Comparison of ENCODE assay signal across 8 cellular contexts in genomic region chr15:34109775-34110663, GRCh38. TPM values are rescaled to one million over a fixed set of nuclear protein-coding genes. Genes with fewer than 3 reads are reported as not detected.
DNase-seq lines count a peak whose midpoint lies in the region; ATAC-seq, FAIRE-seq and TF ChIP-seq lines count a peak whose summit lies in the region.

No MANE protein-coding gene starts in this region.

- TF ChIP-seq POLR2A in breast epithelium (IDR thresholded peaks at IDR 0.05) (no peak), GM12878 (IDR thresholded peaks at IDR 0.05; ENCODE audit: low read depth, low read length) (no peak)

- FAIRE-seq in GM12878 (lab: Jason Lieb, UNC), result no peak

- no peaks in the 10 kb centered on the region for H3K9me3 ChIP-seq in breast epithelium
- H3K9me3 ChIP-seq in GM12878 (replicated peaks; ENCODE audit: control insufficient read depth, insufficient read depth, low read length), result no peaks in the 10 kb centered on the region

- H3K4me1 Mint-ChIP-seq in MCF 10A (ENCODE audit: insufficient read depth, unreplicated experiment) (no peaks in the 10 kb centered on the region), memory B cell (no peaks in the 10 kb centered on the region)

- TF ChIP-seq CTCF in MCF 10A (IDR thresholded peaks at IDR 0.05; ENCODE audit: unreplicated experiment) (peak; percentile 64), breast epithelium (IDR thresholded peaks at IDR 0.05) (peak in 1 of 3 donors; percentile 39), GM12878 (IDR thresholded peaks at IDR 0.05 in 2 of 3, conservative IDR thresholded peaks at IDR 0.05 in 1 of 3; ENCODE audit: control insufficient read depth in 2 of 3, extremely low read depth in 1 of 3, insufficient read depth in 1 of 3, low read depth in 3 of 3, low read length in 3 of 3) (peak; percentile 65 to 73 (median 67))

- WGBS in GM12878 (ENCODE audit: insufficient coverage, insufficient replicate concordance, low lambda C conversion rate, missing lambda C conversion rate), result 63% methylated on average over 5 of the region's 5 CpGs

- H3K4me3 ChIP-seq in breast epithelium (no peak overlapping the region), GM12878 (no peak overlapping the region)

- H3K4me2 ChIP-seq in GM12878 (ENCODE audit: control insufficient read depth, insufficient read depth), result no peak overlapping the region

- H3K9me3 Mint-ChIP-seq in MCF 10A (ENCODE audit: unreplicated experiment) (no peaks in the 10 kb centered on the region), memory B cell (no peaks in the 10 kb centered on the region)

- no peaks in the 10 kb centered on the region for H3K27me3 ChIP-seq in breast epithelium
- H3K27me3 ChIP-seq in GM12878 (replicated peaks in 1 of 2; ENCODE audit: control insufficient read depth in 2 of 2, insufficient read depth in 2 of 2, low read length in 1 of 2), result no peaks in the 10 kb centered on the region

- H3K36me3 Mint-ChIP-seq in MCF 10A (ENCODE audit: insufficient read depth, unreplicated experiment) (peaks cover 6% of the 10 kb centered on the region), memory B cell (peaks cover 3% of the 10 kb centered on the region)

- TF ChIP-seq RAD21 in GM12878 (IDR thresholded peaks at IDR 0.05; ENCODE audit: insufficient read depth, low read depth, low read length), result peak; percentile 90

- H4K20me1 ChIP-seq in GM12878 (ENCODE audit: control insufficient read depth, insufficient read depth), result no peaks in the 10 kb centered on the region

- H2AFZ ChIP-seq in GM12878 (ENCODE audit: control insufficient read depth, low read depth, low read length), result no peak overlapping the region

- SMC1A ChIA-PET in GM12878 (lab: Charles Lee; ENCODE audit: uncharacterized antibody, unreplicated experiment), result interaction anchor here (0.7 to 4.2 kb wide), 22 partner anchors 9 to 478 kb away, joined by 3 to 65 read pairs (median 4); partner anchors contain the start of genes KATNBL1 and LPCAT4

- CTCF ChIA-PET in MCF 10A (lab: Yijun Ruan, JAX), result interaction anchor here (0.5 to 3.7 kb wide), 22 partner anchors 8 to 509 kb away, joined by 3 to 46 read pairs (median 4); partner anchors contain the start of genes EMC4, EMC7, KATNBL1 and LPCAT4
- CTCF ChIA-PET in GM12878 (lab: Yijun Ruan, JAX), result interaction anchor here (0.7 to 6.8 kb wide), 26 partner anchors 9 to 477 kb away, joined by 3 to 136 read pairs (median 4); partner anchors contain the start of genes KATNBL1 and LPCAT4

- H3K36me3 ChIP-seq in breast epithelium (no peaks in the 10 kb centered on the region), GM12878 (ENCODE audit: control insufficient read depth in 2 of 2, insufficient read depth in 2 of 2, low read length in 1 of 2) (no peaks in the 10 kb centered on the region)

- no peak overlapping the region for H3K27ac ChIP-seq in breast epithelium
- H3K27ac ChIP-seq in GM12878 (ENCODE audit: control insufficient read depth, insufficient read depth), result no peak overlapping the region

- BruUV-seq in MCF 10A (replicated peaks; lab: Mats Ljungman, UMichigan) (no TSS peak), GM12878 (replicated peaks; lab: Mats Ljungman, UMichigan) (no TSS peak)

- intact Hi-C loops in MCF 10A (cut with micrococcal nuclease), result loop anchor here (1.0 kb wide), 3 partner anchors 100 to 478 kb away; partner anchors contain the start of genes KATNBL1 and LPCAT4
- intact Hi-C loops in breast epithelium (cut with DNase I; ENCODE audit: low total_unique reads), result loop anchor here (10.0 kb wide), 1 partner anchor 115 kb away; the partner anchor contains the start of gene EMC4
- intact Hi-C loops in GM12878 (cut with micrococcal nuclease; ENCODE audit: unreplicated experiment), result loop anchor here (1.0 to 10.0 kb wide), 3 partner anchors 100 to 475 kb away; partner anchors contain the start of genes GOLGA8B and KATNBL1

- DNase-seq in MCF 10A (ENCODE audit: unreplicated experiment) (peak; percentile 59), breast epithelium (ENCODE audit: low spot score in 2 of 2) (no peak), MV-4-11 (lab: John Stamatoyannopoulos, UW) (peak; percentile 26), GM12878 (ENCODE audit: low read depth, low spot score) (no peak), memory B cell (ENCODE audit: low spot score in 2 of 2) (no peak), OCI-M2 (lab: John Stamatoyannopoulos, UW; ENCODE audit: unreplicated experiment) (no peak)

- RAD21 ChIA-PET in GM12878 (lab: Charles Lee; ENCODE audit: unreplicated experiment), result interaction anchor here (0.6 to 6.9 kb wide), 19 partner anchors 9 to 478 kb away, joined by 3 to 71 read pairs (median 4); partner anchors contain the start of genes EMC4, EMC7, KATNBL1 and LPCAT4

- no peak overlapping the region for H3K9ac ChIP-seq in GM12878 (ENCODE audit: control insufficient read depth, insufficient read depth, low read length)

- POLR2A ChIA-PET in MCF 10A (lab: Yijun Ruan, JAX) (interaction anchor here (0.7 to 2.2 kb wide), 6 partner anchors 8 to 477 kb away, joined by 3 to 11 read pairs (median 3); partner anchors contain the start of genes EMC7, KATNBL1 and PGBD4), GM12878 (lab: Charles Lee) (interaction anchor here (0.8 to 1.2 kb wide), 2 partner anchors 14 to 100 kb away, joined by 3 read pairs; partner anchors contain the start of gene KATNBL1)

- in situ Hi-C loops in GM12878 (cut with MboI), result no loop called here

- H3K4me1 ChIP-seq in breast epithelium (no peaks in the 10 kb centered on the region), GM12878 (ENCODE audit: control insufficient read depth, insufficient read depth, low read length) (no peaks in the 10 kb centered on the region)

- H3K27ac Mint-ChIP-seq in MCF 10A (ENCODE audit: low read depth, unreplicated experiment) (no peak overlapping the region), memory B cell (no peak overlapping the region)

- TF ChIP-seq EP300 in GM12878 (IDR thresholded peaks at IDR 0.05; ENCODE audit: borderline replicate concordance in 1 of 2, control insufficient read depth in 1 of 2, low read depth in 2 of 2, low read length in 2 of 2), result no peak

- H3K27me3 Mint-ChIP-seq in MCF 10A (ENCODE audit: insufficient read depth, unreplicated experiment), result no peaks in the 10 kb centered on the region
- H3K27me3 Mint-ChIP-seq in memory B cell, result peaks cover 5% of the 10 kb centered on the region

- H3K79me2 ChIP-seq in GM12878 (ENCODE audit: control insufficient read depth, insufficient read depth, low read length), result no peaks in the 10 kb centered on the region

- peak; percentile 84 for ATAC-seq in GM12878
- ATAC-seq in memory B cell (ENCODE audit: low read depth), result peak; percentile 56
- ATAC-seq in HG02642 (IDR thresholded peaks at IDR 0.05; ENCODE audit: poor library complexity, unreplicated experiment), result no peak
- ATAC-seq in HG03045 (IDR thresholded peaks at IDR 0.05; ENCODE audit: unreplicated experiment), result no peak

- H3K4me3 Mint-ChIP-seq in MCF 10A (ENCODE audit: unreplicated experiment) (no peak overlapping the region), memory B cell (no peak overlapping the region)

RNA-seq across cellular contexts. Expression of gene PGBD4, which starts 8.1 kb away (rescaled TPM):
- total RNA-seq in MCF 10A (2022) (2.4 and 2.6 TPM in 2 replicates), breast epithelium (1 to 10 TPM in 2 of 3 donors, under 1 TPM in 1; 0.64 to 1.6 (median 1.3) TPM), GM12878 (2014; rRNA removed) (3.1 TPM in 2 replicates), GM12878 (2014; rRNA removed; fragmentation: Illumina TruSeq; extraction: Trizol) (3.3 and 3.6 TPM in 2 replicates), GM12878 (2021) (2.3 and 2.4 TPM in 2 replicates)
- 13.5 and 14.0 TPM in 2 replicates for total RNA-seq in GM12878 (2013; cell fraction: nucleolus; rRNA removed)
- 1.6 TPM for polyA plus RNA-seq in GM12878 (2011; ENCODE audit: low read depth)
- polyA plus RNA-seq in GM12878 (2011; rRNA removed) (5.8 and 8.2 TPM in 2 replicates), GM12878 (2014; fragmentation: Illumina TruSeq; extraction: Trizol) (3.7 and 4.7 TPM in 2 replicates), GM12878 (2014; fragmentation: Nextera tagmentation; extraction: Ambion mirVana) (1 to 10 TPM; 1.2 to 1.6 TPM), GM12878 (2014; rRNA removed) (2.6 and 3.7 TPM in 2 replicates), GM12878 (2016; fragmentation: Nextera tagmentation; extraction: Ambion mirVana) (1 to 10 TPM; 1.5 TPM)
- polyA plus RNA-seq in GM12878 (2011; cell fraction: cytosol; rRNA removed), result 2.5 and 2.7 TPM in 2 replicates
- polyA plus RNA-seq in GM12878 (2011; cell fraction: nucleus; rRNA removed), result 4.9 and 5.0 TPM in 2 replicates
- polyA plus RNA-seq in GM12878 (2012), result 1.9 and 2.3 TPM in 2 replicates
- 6.0 and 7.1 TPM in 2 replicates for polyA minus RNA-seq in GM12878 (2011; rRNA and poly(A)+ RNA removed)
- 1.2 and 1.7 TPM in 2 replicates for polyA minus RNA-seq in GM12878 (2011; cell fraction: cytosol; rRNA and poly(A)+ RNA removed)
- polyA minus RNA-seq in GM12878 (2011; cell fraction: nucleus; rRNA and poly(A)+ RNA removed), result 8.2 and 8.5 TPM in 2 replicates

RNA-seq across cellular contexts. Expression of gene EMC7, which starts 8.4 kb away (rescaled TPM):
- 98.2 and 134 TPM in 2 replicates for total RNA-seq in MCF 10A (2022)
- total RNA-seq in breast epithelium, result 10 to 100 TPM; 35.0 to 47.5 (median 44.6) TPM
- 10.5 and 20.5 TPM in 2 replicates for total RNA-seq in GM12878 (2013; cell fraction: nucleolus; rRNA removed)
- total RNA-seq in GM12878 (2014; rRNA removed), result 25.6 and 27.6 TPM in 2 replicates
- 30.5 and 31.6 TPM in 2 replicates for total RNA-seq in GM12878 (2014; rRNA removed; fragmentation: Illumina TruSeq; extraction: Trizol)
- total RNA-seq in GM12878 (2021), result 39.6 and 43.3 TPM in 2 replicates
- polyA plus RNA-seq in GM12878 (2011; ENCODE audit: low read depth), result 55.0 TPM
- 55.5 and 67.3 TPM in 2 replicates for polyA plus RNA-seq in GM12878 (2011; rRNA removed)
- 23.0 and 24.8 TPM in 2 replicates for polyA plus RNA-seq in GM12878 (2011; cell fraction: cytosol; rRNA removed)
- polyA plus RNA-seq in GM12878 (2011; cell fraction: nucleus; rRNA removed), result 16.3 and 22.7 TPM in 2 replicates
- polyA plus RNA-seq in GM12878 (2012), result 44.5 and 57.3 TPM in 2 replicates
- polyA plus RNA-seq in GM12878 (2014; fragmentation: Illumina TruSeq; extraction: Trizol), result 54.3 and 57.8 TPM in 2 replicates
- polyA plus RNA-seq in GM12878 (2014; fragmentation: Nextera tagmentation; extraction: Ambion mirVana), result 10 to 100 TPM; 16.5 to 49.3 TPM
- polyA plus RNA-seq in GM12878 (2014; rRNA removed), result 40.7 and 44.9 TPM in 2 replicates
- polyA plus RNA-seq in GM12878 (2016; fragmentation: Nextera tagmentation; extraction: Ambion mirVana), result 10 to 100 TPM; 88.0 to 88.9 TPM
- polyA minus RNA-seq in GM12878 (2011; rRNA and poly(A)+ RNA removed), result 13.2 and 20.9 TPM in 2 replicates
- polyA minus RNA-seq in GM12878 (2011; cell fraction: cytosol; rRNA and poly(A)+ RNA removed), result 7.2 and 7.4 TPM in 2 replicates
- 6.9 and 12.0 TPM in 2 replicates for polyA minus RNA-seq in GM12878 (2011; cell fraction: nucleus; rRNA and poly(A)+ RNA removed)

Comparison
In these comparisons a context has a peak if more than half of its experiments do, and no peak if none do; other contexts are left out.
1. DNase-seq: peak in MCF 10A (single experiment) and MV-4-11 (single experiment); none in breast epithelium (0 of 2), GM12878 (single experiment), memory B cell (0 of 2) and OCI-M2 (single experiment).
2. ATAC-seq: peak in GM12878 (single experiment) and memory B cell (single experiment); none in HG02642 (single experiment) and HG03045 (single experiment).